ENCODE assay signal across 9 cellular contexts in genomic region chr9:13033959-13034695, GRCh38.
DNase-seq lines count a peak whose midpoint lies in the region; ATAC-seq and TF ChIP-seq lines count a peak whose summit lies in the region.
"Had no signal": no experiment of that assay in that cellular context is flagged by ENCODE, and none has a peak within 500 bp of the region (broad histone marks: within the 10 kb centered on the region; RNA-seq: fewer than 3 reads in every experiment).

No MANE protein-coding gene starts in this region.

- DNase-seq in NB4 (ENCODE audit: low read depth) (peak; percentile 77), SK-N-SH (peak; percentile 87), fibroblast of pulmonary artery (ENCODE audit: low read depth) (peak; percentile 79), neural progenitor cell (ENCODE audit: low spot score) (peak; percentile 83)
- DNase-seq in stimulated activated CD4-positive, alpha-beta T cell treated with anti-CD3 and anti-CD28 coated beads, Interleukin-4, amount 100 ng/mL, for 4 hours: no peak

- no peak for TF ChIP-seq EP300 in SK-N-SH (IDR thresholded peaks at IDR 0.05; ENCODE audit: borderline replicate concordance in 1 of 2, low read depth in 1 of 2, low read length in 1 of 2)

- H4K20me1 ChIP-seq in SK-N-SH (ENCODE audit: insufficient read depth) (no peaks in the 10 kb centered on the region), neural progenitor cell (ENCODE audit: low read depth) (no peaks in the 10 kb centered on the region)

- no peaks in the 10 kb centered on the region for H3F3A ChIP-seq in SK-N-SH (replicated peaks; ENCODE audit: insufficient read depth)
- no peaks in the 10 kb centered on the region for H3F3A ChIP-seq in neural progenitor cell (ENCODE audit: low read depth)

- no peaks in the 10 kb centered on the region for H3K36me3 ChIP-seq in SK-N-SH (replicated peaks in 1 of 2; ENCODE audit: control insufficient read depth in 1 of 2, insufficient read depth in 2 of 2, low read length in 1 of 2)
- no peaks in the 10 kb centered on the region for H3K36me3 ChIP-seq in neural progenitor cell

- H3K27me3 ChIP-seq in SK-N-SH (ENCODE audit: insufficient read depth) (no peaks in the 10 kb centered on the region), neural progenitor cell (no peaks in the 10 kb centered on the region)

- H3K9me3 ChIP-seq in SK-N-SH (no peaks in the 10 kb centered on the region), neural progenitor cell (ENCODE audit: low read depth) (no peaks in the 10 kb centered on the region)

- no peaks in the 10 kb centered on the region for H3K79me2 ChIP-seq in SK-N-SH (ENCODE audit: insufficient read depth)
- no peaks in the 10 kb centered on the region for H3K79me2 ChIP-seq in neural progenitor cell (ENCODE audit: low read depth)

- peak; percentile 93 for TF ChIP-seq RAD21 in SK-N-SH (IDR thresholded peaks at IDR 0.05; ENCODE audit: low read length)

- no peak for ATAC-seq in GM18867 (IDR thresholded peaks at IDR 0.05; ENCODE audit: unreplicated experiment)

- H3K4me3 ChIP-seq in GM12875 (ENCODE audit: low read depth, low read length) (no peak overlapping the region), NB4 (ENCODE audit: low read depth, low read length) (no peak overlapping the region), SK-N-SH (ENCODE audit: low read depth in 2 of 2, low read length in 1 of 2) (peak overlapping the region; percentile 24 to 56), fibroblast of pulmonary artery (replicated peaks; ENCODE audit: low read depth, low read length) (peak overlapping the region; percentile 42), neural progenitor cell (no peak overlapping the region)

- TF ChIP-seq POLR2A in NB4 (IDR thresholded peaks at IDR 0.05; ENCODE audit: extremely low read depth, insufficient read length): no peak

- H3K4me2 ChIP-seq in SK-N-SH (peak overlapping the region; percentile 71), neural progenitor cell (peak overlapping the region; percentile 59)

- peaks cover 5% of the 10 kb centered on the region for H3K27me3 Mint-ChIP-seq in neural progenitor cell (ENCODE audit: insufficient read depth, low read depth)

- POLR2A ChIA-PET in SK-N-SH (lab: Yijun Ruan, JAX): no interaction called here

- peaks cover 0 to 2% of the 10 kb centered on the region in 2 experiments; a peak in 1 of 4 replicates for H3K4me1 ChIP-seq in SK-N-SH (ENCODE audit: control insufficient read depth in 1 of 2, insufficient read depth in 2 of 2, low read depth in 1 of 2, low read length in 1 of 2)
- no peaks in the 10 kb centered on the region for H3K4me1 ChIP-seq in neural progenitor cell

- H3K4me3 Mint-ChIP-seq in neural progenitor cell: peak overlapping the region; percentile 39
- H3K4me3 Mint-ChIP-seq: dendritic cell treated with granulocyte-macrophage colony-stimulating factor and Interleukin-4, amounts not matched to agents 40 ng/mL and 50 ng/mL, for 4 days had no signal

- H3K9me2 ChIP-seq in SK-N-SH: no peaks in the 10 kb centered on the region

- peak overlapping the region; percentile 3 for H3K27ac Mint-ChIP-seq in neural progenitor cell
- H3K27ac Mint-ChIP-seq: dendritic cell treated with granulocyte-macrophage colony-stimulating factor and Interleukin-4, amounts not matched to agents 40 ng/mL and 50 ng/mL, for 4 days had no signal

- no peaks in the 10 kb centered on the region for H3K36me3 Mint-ChIP-seq in neural progenitor cell

- H3K27ac ChIP-seq in 22Rv1 (peak overlapping the region; percentile 76), SK-N-SH (ENCODE audit: low read depth in 2 of 2, low read length in 1 of 2) (no peak overlapping the region; a peak in 1 of 4 replicates), neural progenitor cell (no peak overlapping the region)

- 11% methylated on average over 19 of the region's 19 CpGs for WGBS in SK-N-SH (ENCODE audit: low lambda C conversion rate)

- TF ChIP-seq CTCF in 22Rv1 (IDR thresholded peaks at IDR 0.05) (peak; percentile 86), GM12875 (IDR thresholded peaks at IDR 0.05; ENCODE audit: borderline replicate concordance, insufficient read depth, low read depth, low read length) (peak; percentile 57), NB4 (IDR thresholded peaks at IDR 0.05; ENCODE audit: low read depth, low read length) (peak; percentile 94), SK-N-SH (IDR thresholded peaks at IDR 0.05) (peak; percentile 85), fibroblast of pulmonary artery (IDR thresholded peaks at IDR 0.05; ENCODE audit: low read length, missing control alignments) (peak; percentile 80), neural progenitor cell (IDR thresholded peaks at IDR 0.05) (peak; percentile 77)

- H3K9ac ChIP-seq in SK-N-SH (no peak overlapping the region), neural progenitor cell (no peak overlapping the region)

- peaks cover 10% of the 10 kb centered on the region for H3K4me1 Mint-ChIP-seq in neural progenitor cell

- H2AFZ ChIP-seq in SK-N-SH (ENCODE audit: low read depth): peak overlapping the region; percentile 73
- H2AFZ ChIP-seq in neural progenitor cell (replicated peaks): peak overlapping the region; percentile 80

- no peaks in the 10 kb centered on the region for H3K9me3 Mint-ChIP-seq in neural progenitor cell
- H3K9me3 Mint-ChIP-seq: dendritic cell treated with granulocyte-macrophage colony-stimulating factor and Interleukin-4, amounts not matched to agents 40 ng/mL and 50 ng/mL, for 4 days had no signal

- CTCF ChIA-PET in SK-N-SH (lab: Yijun Ruan, JAX): interaction anchor here (0.6 to 5.7 kb wide), 55 partner anchors 9 to 1735 kb away, joined by 3 to 89 read pairs (median 4); partner anchors contain the start of gene LURAP1L

TF ChIP-seq in SK-N-SH, 30 proteins besides CTCF, POLR2A, EP300 and RAD21:
- TF ChIP-seq TCF12 (IDR thresholded peaks at IDR 0.05): no peak
- no peak for TF ChIP-seq FOSL2 (IDR thresholded peaks at IDR 0.05; ENCODE audit: borderline replicate concordance, low read depth)
- TF ChIP-seq POLR2AphosphoS5 (IDR thresholded peaks at IDR 0.05; ENCODE audit: low read depth, low read length): no peak
- TF ChIP-seq SMC3 (IDR thresholded peaks at IDR 0.05; ENCODE audit: low read depth, low read length): peak; percentile 92
- no peak for TF ChIP-seq MEF2A (IDR thresholded peaks at IDR 0.05; ENCODE audit: borderline replicate concordance, low read depth)
- 0 out of 2 replicates have a peak, but pooled peaks have one; percentile 4 for TF ChIP-seq ELF1 (IDR thresholded peaks at IDR 0.05)
- no peak; the same call in 1 of the 2 replicates for TF ChIP-seq MXI1 (IDR thresholded peaks at IDR 0.05; ENCODE audit: low read depth, low read length)
- TF ChIP-seq, protein P1, sequence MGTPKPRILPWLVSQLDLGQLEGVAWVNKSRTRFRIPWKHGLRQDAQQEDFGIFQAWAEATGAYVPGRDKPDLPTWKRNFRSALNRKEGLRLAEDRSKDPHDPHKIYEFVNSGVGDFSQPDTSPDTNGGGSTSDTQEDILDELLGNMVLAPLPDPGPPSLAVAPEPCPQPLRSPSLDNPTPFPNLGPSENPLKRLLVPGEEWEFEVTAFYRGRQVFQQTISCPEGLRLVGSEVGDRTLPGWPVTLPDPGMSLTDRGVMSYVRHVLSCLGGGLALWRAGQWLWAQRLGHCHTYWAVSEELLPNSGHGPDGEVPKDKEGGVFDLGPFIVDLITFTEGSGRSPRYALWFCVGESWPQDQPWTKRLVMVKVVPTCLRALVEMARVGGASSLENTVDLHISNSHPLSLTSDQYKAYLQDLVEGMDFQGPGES (IDR thresholded peaks at IDR 0.05; ENCODE audit: low read depth, low read length): no peak

Comparison
In these comparisons a context has a peak if more than half of its experiments do, and no peak if none do; other contexts are left out.
1. H3K4me3 ChIP-seq: peak in SK-N-SH (2 of 2) and fibroblast of pulmonary artery (single experiment); none in GM12875 (single experiment), NB4 (single experiment) and neural progenitor cell (single experiment).
2. DNase-seq: peak in NB4 (single experiment), SK-N-SH (single experiment), fibroblast of pulmonary artery (single experiment) and neural progenitor cell (single experiment); none in stimulated activated CD4-positive, alpha-beta T cell treated with anti-CD3 and anti-CD28 coated beads, Interleukin-4, amount 100 ng/mL, for 4 hours (0 of 2).
3. Peak in every context shown above with its lines, with median percentiles within 50 percentile points of each other: CTCF ChIP-seq.